ENCODE assay signal across 28 cellular contexts in genomic region chr1:77906624-77907023, GRCh38.
"Had no signal": no experiment of that assay in that cellular context is flagged by ENCODE, and none has a peak within 500 bp of the region (broad histone marks: within the 10 kb centered on the region; RNA-seq: fewer than 3 reads in every experiment).

No MANE protein-coding gene starts in this region.

- FAIRE-seq: astrocyte, bronchial epithelial cell, colon had no signal

- H3K4me3 ChIP-seq: esophagus muscularis mucosa, gastroesophageal sphincter, heart right ventricle had no signal

- H3K9me3 ChIP-seq: esophagus muscularis mucosa, gastroesophageal sphincter, heart right ventricle had no signal

- ATAC-seq: activated T-cell treated with anti-CD3 and anti-CD28 coated beads, Interleukin-2, amount 50 U/mL, for 72 hours; effector memory CD8-positive, alpha-beta T cell; foreskin keratinocyte; gastroesophageal sphincter had no signal

- H3K27me3 ChIP-seq: brain microvascular endothelial cell, esophagus muscularis mucosa, foreskin keratinocyte, gastroesophageal sphincter, heart right ventricle had no signal

- DNase-seq: activated CD4-positive, alpha-beta memory T cell treated with anti-CD3 and anti-CD28 coated beads, Interleukin-2, amount 10 ng/mL, durations not matched to agents 7 days and 5 days; activated CD4-positive, alpha-beta T cell treated with anti-CD3 and anti-CD28 coated beads for 1 hour; activated CD4-positive, alpha-beta T cell treated with anti-CD3 and anti-CD28 coated beads for 4 hours; activated CD4-positive, alpha-beta T cell treated with anti-CD3 and anti-CD28 coated beads, Interleukin-2, amount 10 ng/mL, durations not matched to agents 7 days and 5 days; activated CD4-positive, alpha-beta T cell treated with anti-CD3 and anti-CD28 coated beads, Interleukin-2, amount 50 U/mL, for 4 hours; activated CD8-positive, alpha-beta memory T cell treated with anti-CD3 and anti-CD28 coated beads, Interleukin-2, amount 50 U/mL, for 48 hours; activated gamma-delta T cell; activated naive CD4-positive, alpha-beta T cell; activated naive CD4-positive, alpha-beta T cell treated with anti-CD3 and anti-CD28 coated beads, Interleukin-2, amount 10 ng/mL, durations not matched to agents 7 days and 5 days; activated T-cell treated with anti-CD3 and anti-CD28 coated beads for 4 hours; activated T-cell treated with anti-CD3 and anti-CD28 coated beads, Interleukin-2, amount 50 U/mL, for 24 hours; activated T-cell treated with anti-CD3 and anti-CD28 coated beads, Interleukin-2, amount 50 U/mL, for 72 hours; amniotic stem cell; anterior cingulate cortex; brain microvascular endothelial cell; cortex of kidney; dermis blood vessel endothelial cell; effector CD4-positive, alpha-beta T cell; effector memory CD8-positive, alpha-beta T cell; erythroblast; foreskin keratinocyte; heart right ventricle; T-helper 2 cell had no signal

- H3K4me1 ChIP-seq: foreskin keratinocyte had no signal

- H3K27ac ChIP-seq: brain microvascular endothelial cell, esophagus muscularis mucosa, foreskin keratinocyte, gastroesophageal sphincter, heart right ventricle had no signal
